Comparison of ENCODE assay signal across 27 cellular contexts in the genomic region with DNA sequence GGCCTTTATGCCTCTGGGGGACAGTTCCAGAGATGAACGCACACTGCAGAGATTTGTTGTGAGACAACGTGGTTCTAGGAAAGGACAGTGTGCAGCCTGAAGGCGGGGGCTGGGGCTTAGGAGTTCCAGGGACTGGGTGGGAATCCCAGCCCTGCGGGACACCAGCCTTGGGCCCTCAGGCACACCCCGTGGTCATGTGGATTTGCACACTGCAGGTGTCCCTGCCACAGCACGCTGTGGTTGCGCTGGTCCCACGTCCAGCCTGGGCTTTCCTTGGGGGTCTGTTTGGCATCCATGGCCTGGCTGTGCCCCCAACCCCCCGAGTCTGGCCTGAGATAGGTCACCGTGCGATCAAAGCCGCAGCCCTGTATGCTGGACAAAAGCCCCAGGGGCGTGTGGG. TPM values are rescaled to one million over a fixed set of nuclear protein-coding genes. Genes with fewer than 3 reads are reported as not detected.
DNase-seq lines count a peak whose midpoint lies in the region; ATAC-seq, FAIRE-seq and TF ChIP-seq lines count a peak whose summit lies in the region.
"Had no signal": no experiment of that assay in that cellular context is flagged by ENCODE, and none has a peak within 500 bp of the region (broad histone marks: within the 10 kb centered on the region; RNA-seq: fewer than 3 reads in every experiment).

No MANE protein-coding gene starts in this region.

- H3K27ac ChIP-seq in IMR-90 (ENCODE audit: insufficient read depth, low read length) (no peak overlapping the region), gastroesophageal sphincter (peak overlapping the region; percentile 32 to 83 (median 80)), prostate gland (peak overlapping the region; percentile 13 to 43)
- H3K27ac ChIP-seq: BLaER1 treated with 17β-estradiol and CSF1 and Interleukin-3, amounts not matched to agents 10 nM and 100 nM had no signal

- dilution Hi-C loops in IMR-90 (cut with HindIII; ENCODE audit: low sequenced_read_pairs, unreplicated experiment), result no loop called here

- POLR2A ChIA-PET in IMR-90 (lab: Charles Lee; ENCODE audit: unreplicated experiment), result no interaction called here
- POLR2A ChIA-PET in activated CD4-positive, alpha-beta T cell treated with anti-CD3 and anti-CD28 coated beads, Interleukin-2, amount 10 ng/mL, durations not matched to agents 7 days and 5 days (lab: Charles Lee), result no interaction called here

- H3K4me3 Mint-ChIP-seq in type B pancreatic cell, result no peak overlapping the region
- H3K4me3 Mint-ChIP-seq in activated CD4-positive, alpha-beta T cell treated with anti-CD3 and anti-CD28 coated beads, Interleukin-2, amount 10 ng/mL, durations not matched to agents 7 days and 5 days, result no peak overlapping the region
- H3K4me3 Mint-ChIP-seq: CD4-positive, alpha-beta memory T cell had no signal

- H3K23ac ChIP-seq in IMR-90 (ENCODE audit: low read depth, low read length), result no peak overlapping the region

- H2BK15ac ChIP-seq in IMR-90 (ENCODE audit: low read depth, low read length), result no peak overlapping the region

- BruUV-seq in IMR-90 (replicated peaks; lab: Mats Ljungman, UMichigan), result no TSS peak

- H3K18ac ChIP-seq in IMR-90 (ENCODE audit: low read depth, low read length), result no peak overlapping the region

- ATAC-seq in IMR-90 (ENCODE audit: low read depth), result no peak
- no peak for ATAC-seq in gastroesophageal sphincter
- ATAC-seq in HG02852 (IDR thresholded peaks at IDR 0.05; ENCODE audit: unreplicated experiment), result no peak

- no peak overlapping the region for H3K4me2 ChIP-seq in IMR-90 (ENCODE audit: low read depth, low read length)
- H3K4me2 ChIP-seq: BLaER1 treated with 17β-estradiol and CSF1 and Interleukin-3, amounts not matched to agents 10 nM and 100 nM had no signal

- no peak overlapping the region for H4K5ac ChIP-seq in IMR-90 (ENCODE audit: low read depth, low read length)

- H3K36me3 Mint-ChIP-seq in type B pancreatic cell, result no peaks in the 10 kb centered on the region
- H3K36me3 Mint-ChIP-seq in activated CD4-positive, alpha-beta T cell treated with anti-CD3 and anti-CD28 coated beads, Interleukin-2, amount 10 ng/mL, durations not matched to agents 7 days and 5 days (ENCODE audit: low read depth), result no peaks in the 10 kb centered on the region
- H3K36me3 Mint-ChIP-seq: CD4-positive, alpha-beta memory T cell had no signal

- no peak overlapping the region for H2AFZ ChIP-seq in IMR-90 (replicated peaks; ENCODE audit: low read length, poor library complexity)

- no peak overlapping the region for H2BK20ac ChIP-seq in IMR-90 (ENCODE audit: low read depth, low read length)

- H3K36me3 ChIP-seq in IMR-90 (ENCODE audit: control insufficient read depth, insufficient read depth, low read length) (no peaks in the 10 kb centered on the region), gastroesophageal sphincter (no peaks in the 10 kb centered on the region), prostate gland (no peaks in the 10 kb centered on the region)
- H3K36me3 ChIP-seq: BLaER1 treated with 17β-estradiol and CSF1 and Interleukin-3, amounts not matched to agents 10 nM and 100 nM had no signal

- H3K4me1 Mint-ChIP-seq in type B pancreatic cell (ENCODE audit: unreplicated experiment), result peaks cover 9% of the 10 kb centered on the region
- H3K4me1 Mint-ChIP-seq in activated CD4-positive, alpha-beta T cell treated with anti-CD3 and anti-CD28 coated beads, Interleukin-2, amount 10 ng/mL, durations not matched to agents 7 days and 5 days, result no peaks in the 10 kb centered on the region
- H3K4me1 Mint-ChIP-seq: CD4-positive, alpha-beta memory T cell had no signal

- TF ChIP-seq CTCF in IMR-90 (conservative IDR thresholded peaks at IDR 0.05; ENCODE audit: low read depth, low read length), result no peak
- TF ChIP-seq CTCF in gastroesophageal sphincter (IDR thresholded peaks at IDR 0.05), result no peak
- TF ChIP-seq CTCF in prostate gland (IDR thresholded peaks at IDR 0.05), result no peak
- no peak for TF ChIP-seq CTCF in type B pancreatic cell (conservative IDR thresholded peaks at IDR 0.05)

- H3K9me3 ChIP-seq in IMR-90 (ENCODE audit: control insufficient read depth, insufficient read depth, low read length) (no peaks in the 10 kb centered on the region), gastroesophageal sphincter (no peaks in the 10 kb centered on the region), prostate gland (no peaks in the 10 kb centered on the region)
- H3K9me3 ChIP-seq: BLaER1 treated with 17β-estradiol and CSF1 and Interleukin-3, amounts not matched to agents 10 nM and 100 nM; Caco-2 had no signal

- H3K4me3 ChIP-seq in IMR-90 (ENCODE audit: insufficient read depth, low read depth, low read length) (no peak overlapping the region), gastroesophageal sphincter (no peak overlapping the region), prostate gland (no peak overlapping the region)
- H3K4me3 ChIP-seq: BLaER1 treated with 17β-estradiol and CSF1 and Interleukin-3, amounts not matched to agents 10 nM and 100 nM had no signal

- no peak for DNase-seq in IMR-90
- DNase-seq in prostate gland (ENCODE audit: low spot score), result no peak
- DNase-seq in type B pancreatic cell (ENCODE audit: extremely low spot score, unreplicated experiment), result no peak
- no peak for DNase-seq in activated CD4-positive, alpha-beta T cell treated with anti-CD3 and anti-CD28 coated beads, Interleukin-2, amount 10 ng/mL, durations not matched to agents 7 days and 5 days
- DNase-seq in hypothalamus (lab: John Stamatoyannopoulos, UW), result no peak
- no peak for DNase-seq in GM12891 (ENCODE audit: insufficient read length, low spot score)
- DNase-seq: 8988T; Caco-2; CD4-positive, alpha-beta memory T cell; DND-41; GOT3; Karpas-422; MV-4-11; NCI-H1105 treated with DMSO at 0.1 percent for 48 hours; NCI-H1694; NCI-H2081; NCI-H2171; NCI-H345; NCI-H524; NCI-H774; Right ventricle myocardium superior had no signal

- intact Hi-C loops in IMR-90 (cut with micrococcal nuclease), result no loop called here
- intact Hi-C loops in prostate gland (cut with DNase I), result no loop called here

- TF ChIP-seq EP300 in gastroesophageal sphincter (IDR thresholded peaks at IDR 0.05), result no peak

- H3K9me1 ChIP-seq in IMR-90 (ENCODE audit: insufficient read depth, low read length), result peaks cover 15% of the 10 kb centered on the region; the same call in 1 of the 2 replicates

- no peak overlapping the region for H3K56ac ChIP-seq in IMR-90 (ENCODE audit: extremely low read depth, insufficient read depth, low read length)

- H2BK120ac ChIP-seq in IMR-90 (ENCODE audit: low read depth, low read length), result no peak overlapping the region

- H3K27me3 ChIP-seq in IMR-90 (ENCODE audit: control insufficient read depth, insufficient read depth, low read length) (peaks cover under 1% of the 10 kb centered on the region; the same call in 1 of the 2 replicates), gastroesophageal sphincter (no peaks in the 10 kb centered on the region), prostate gland (replicated peaks; ENCODE audit: insufficient read depth) (peaks cover 2% of the 10 kb centered on the region)

- H4K8ac ChIP-seq in IMR-90 (ENCODE audit: low read depth in 2 of 2, low read length in 2 of 2), result no peak overlapping the region

- TF ChIP-seq RAD21 in IMR-90 (IDR thresholded peaks at IDR 0.05; ENCODE audit: low read length), result no peak

- no peaks in the 10 kb centered on the region for H3K79me1 ChIP-seq in IMR-90 (ENCODE audit: low read depth in 1 of 2, low read length in 2 of 2)

- H4K91ac ChIP-seq in IMR-90 (ENCODE audit: insufficient read depth, low read depth, low read length), result no peak overlapping the region

- CTCF ChIA-PET in IMR-90 (lab: Yijun Ruan, JAX), result no interaction called here
- CTCF ChIA-PET in activated CD4-positive, alpha-beta T cell treated with anti-CD3 and anti-CD28 coated beads, Interleukin-2, amount 10 ng/mL, durations not matched to agents 7 days and 5 days (lab: Charles Lee), result interaction anchor here (2.2 kb wide), 1 partner anchor 21 kb away, joined by 4 read pairs; no protein-coding TSS in a partner anchor

- peak overlapping the region; percentile 33; the same call in 1 of the 2 replicates for H2AK5ac ChIP-seq in IMR-90 (ENCODE audit: low read depth, low read length)

- H4K20me1 ChIP-seq in IMR-90 (ENCODE audit: insufficient read depth, low read length), result no peaks in the 10 kb centered on the region
- H4K20me1 ChIP-seq: BLaER1 treated with 17β-estradiol and CSF1 and Interleukin-3, amounts not matched to agents 10 nM and 100 nM had no signal

- peak overlapping the region; percentile 63 for H3K27ac Mint-ChIP-seq in type B pancreatic cell
- no peak overlapping the region for H3K27ac Mint-ChIP-seq in activated CD4-positive, alpha-beta T cell treated with anti-CD3 and anti-CD28 coated beads, Interleukin-2, amount 10 ng/mL, durations not matched to agents 7 days and 5 days
- H3K27ac Mint-ChIP-seq: CD4-positive, alpha-beta memory T cell had no signal

- peaks cover 20% of the 10 kb centered on the region for H3K4me1 ChIP-seq in IMR-90 (ENCODE audit: control insufficient read depth, insufficient read depth, low read length)
- H3K4me1 ChIP-seq in gastroesophageal sphincter, result peaks cover 0 to 57% (median 27%) of the 10 kb centered on the region in 3 donors
- no peaks in the 10 kb centered on the region for H3K4me1 ChIP-seq in prostate gland (replicated peaks)
- H3K4me1 ChIP-seq: Caco-2 had no signal

- H3K9me3 Mint-ChIP-seq in type B pancreatic cell, result no peaks in the 10 kb centered on the region
- no peaks in the 10 kb centered on the region for H3K9me3 Mint-ChIP-seq in activated CD4-positive, alpha-beta T cell treated with anti-CD3 and anti-CD28 coated beads, Interleukin-2, amount 10 ng/mL, durations not matched to agents 7 days and 5 days

- peaks cover 9% of the 10 kb centered on the region for H3K27me3 Mint-ChIP-seq in type B pancreatic cell
- no peaks in the 10 kb centered on the region for H3K27me3 Mint-ChIP-seq in activated CD4-positive, alpha-beta T cell treated with anti-CD3 and anti-CD28 coated beads, Interleukin-2, amount 10 ng/mL, durations not matched to agents 7 days and 5 days

- no peak overlapping the region for H3K4ac ChIP-seq in IMR-90 (ENCODE audit: low read depth, low read length)

- H3K9ac ChIP-seq in IMR-90 (ENCODE audit: low read depth, low read length), result no peak overlapping the region
- H3K9ac ChIP-seq: BLaER1 treated with 17β-estradiol and CSF1 and Interleukin-3, amounts not matched to agents 10 nM and 100 nM had no signal

- WGBS in IMR-90 (ENCODE audit: extremely low coverage in 2 of 2, insufficient read length in 1 of 2), 2 experiments, result 78% methylated on average over 3 of the region's 13 CpGs; no CpG with 5 or more reads in 1 of the 2 experiments
- 27% methylated on average over 2 of the region's 13 CpGs; no CpG with 5 or more reads in 1 of the 2 donors for WGBS in gastroesophageal sphincter (ENCODE audit: low coverage in 1 of 2), 2 donors
- 83% methylated on average over 13 of the region's 13 CpGs for WGBS in prostate gland

- no peak for FAIRE-seq in GM12891 (lab: Jason Lieb, UNC)
- FAIRE-seq: GM12892, GM18507, GM19239 had no signal

- H3K14ac ChIP-seq in IMR-90 (replicated peaks; ENCODE audit: low read depth, low read length), result no peak overlapping the region

- H2BK5ac ChIP-seq in IMR-90 (ENCODE audit: low read depth, low read length, poor library complexity, severe bottlenecking), result no peak overlapping the region

- TF ChIP-seq POLR2A in IMR-90 (IDR thresholded peaks at IDR 0.05; ENCODE audit: low read depth, low read length) (no peak), gastroesophageal sphincter (IDR thresholded peaks at IDR 0.05) (no peak), prostate gland (IDR thresholded peaks at IDR 0.05) (no peak), GM12891 (IDR thresholded peaks at IDR 0.05; ENCODE audit: low read depth, low read length) (no peak)

- H2AK9ac ChIP-seq in IMR-90 (replicated peaks; ENCODE audit: low read depth, low read length, poor library complexity), result no peak overlapping the region

- in situ Hi-C loops in IMR-90 (cut with MboI; ENCODE audit: low sequenced_read_pairs), result no loop called here

RNA-seq across cellular contexts. Expression of gene SHISAL1, which starts 7.3 kb away (rescaled TPM):
- total RNA-seq in IMR-90 (2012; rRNA removed) (1.1 and 1.4 TPM in 2 replicates), gastroesophageal sphincter (10 to 100 TPM in 1 of 4 donors, 1 to 10 TPM in 3; 4.5 to 23.1 (median 6.2) TPM), prostate gland (1 to 10 TPM; 1.8 to 7.8 TPM), type B pancreatic cell (ENCODE audit: low replicate concordance) (2.3 and 2.8 TPM in 2 replicates)
- 0.83 and 1.0 TPM in 2 replicates for polyA plus RNA-seq in IMR-90 (2012; rRNA removed)
- 0.36 and 0.56 TPM in 2 replicates for polyA plus RNA-seq in IMR-90 (2012; cell fraction: cytosol; rRNA removed)
- 0.84 and 1.00 TPM in 2 replicates for polyA plus RNA-seq in IMR-90 (2012; cell fraction: nucleus; rRNA removed; ENCODE audit: low replicate concordance)
- total RNA-seq in activated CD4-positive, alpha-beta T cell treated with anti-CD3 and anti-CD28 coated beads, Interleukin-2, amount 10 ng/mL, durations not matched to agents 7 days and 5 days, result not detected
- not detected for polyA plus RNA-seq in GM12891 (2012; ENCODE audit: low read depth, missing spikeins)
- total RNA-seq: Caco-2; CD4-positive, alpha-beta memory T cell had no signal
- polyA plus RNA-seq: CD4-positive, alpha-beta memory T cell had no signal
